ENCODE assay signal across 13 cellular contexts in genomic region chr15:69034352-69034751, GRCh38. TPM values are rescaled to one million over a fixed set of nuclear protein-coding genes. Genes with fewer than 3 reads are reported as not detected.
DNase-seq lines count a peak whose midpoint lies in the region; ATAC-seq, FAIRE-seq and TF ChIP-seq lines count a peak whose summit lies in the region.
"Had no signal": no experiment of that assay in that cellular context is flagged by ENCODE, and none has a peak within 500 bp of the region (broad histone marks: within the 10 kb centered on the region; RNA-seq: fewer than 3 reads in every experiment).

No MANE protein-coding gene starts in this region.

- H3K9ac ChIP-seq in fibroblast of lung (ENCODE audit: insufficient read depth, low read length): no peak overlapping the region

- ATAC-seq in GM18858 (IDR thresholded peaks at IDR 0.05; ENCODE audit: unreplicated experiment) (no peak), HG03196 (IDR thresholded peaks at IDR 0.05; ENCODE audit: unreplicated experiment) (no peak), HG03457 (IDR thresholded peaks at IDR 0.05; ENCODE audit: unreplicated experiment) (no peak)

- H3K4me1 ChIP-seq in fibroblast of lung (ENCODE audit: control insufficient read depth, extremely low read depth, insufficient read depth, low read length) (no peaks in the 10 kb centered on the region), BE2C (no peaks in the 10 kb centered on the region)

- peaks cover 7% of the 10 kb centered on the region for H3K27me3 ChIP-seq in fibroblast of lung (ENCODE audit: control insufficient read depth, insufficient read depth, low read length)
- H3K27me3 ChIP-seq in BE2C: no peaks in the 10 kb centered on the region

- H3K36me3 ChIP-seq in fibroblast of lung (ENCODE audit: control insufficient read depth, insufficient read depth, low read length): no peaks in the 10 kb centered on the region
- no peaks in the 10 kb centered on the region for H3K36me3 ChIP-seq in BE2C

- no peaks in the 10 kb centered on the region for H3K79me2 ChIP-seq in fibroblast of lung (ENCODE audit: control insufficient read depth, insufficient read depth, low read length)

- no peak overlapping the region for H3K4me3 ChIP-seq in fibroblast of lung (replicated peaks in 1 of 4; ENCODE audit: control extremely low read depth in 1 of 4, insufficient read depth in 1 of 4, low read depth in 3 of 4, low read length in 4 of 4)
- H3K4me3 ChIP-seq in BE2C (ENCODE audit: low read depth, low read length): no peak overlapping the region

- DNase-seq in stimulated activated CD4-positive, alpha-beta T cell treated with anti-CD3 and anti-CD28 coated beads, Interleukin-15, amount 100 ng/mL, for 24 hours: peak; percentile 17
- no peak for DNase-seq in stimulated activated CD4-positive, alpha-beta T cell treated with anti-CD3 and anti-CD28 coated beads, Interleukin-4, amount 100 ng/mL, for 24 hours
- peak; percentile 93 for DNase-seq in RCC 7860 (ENCODE audit: low spot score)
- peak; percentile 52 to 97 for DNase-seq in fibroblast of lung (ENCODE audit: low read depth in 2 of 2)
- no peak for DNase-seq in BE2C
- DNase-seq: CD4-positive, alpha-beta T cell; NCI-H2081 treated with DMSO at 0.1 percent for 48 hours; stimulated activated CD4-positive, alpha-beta T cell treated with anti-CD3 and anti-CD28 coated beads, Interleukin-12 subunit alpha, Interleukin-12 subunit beta, amount 100 ng/mL, for 4 hours had no signal

- H4K20me1 ChIP-seq in fibroblast of lung (ENCODE audit: control insufficient read depth, extremely low read depth, insufficient read depth, low read length): no peaks in the 10 kb centered on the region

- H2AFZ ChIP-seq in fibroblast of lung (ENCODE audit: low read length): no peak overlapping the region

- no peak overlapping the region for H3K4me2 ChIP-seq in fibroblast of lung (ENCODE audit: extremely low read depth, insufficient read depth, low read length)

- FAIRE-seq in RCC 7860 (lab: Jason Lieb, UNC): peak; percentile 99
- FAIRE-seq: GM12891 had no signal

- TF ChIP-seq CTCF in fibroblast of lung (conservative IDR thresholded peaks at IDR 0.05 in 1 of 2, IDR thresholded peaks at IDR 0.05 in 1 of 2; ENCODE audit: low read depth in 1 of 2, low read length in 2 of 2): no peak
- TF ChIP-seq CTCF in BE2C (IDR thresholded peaks at IDR 0.05; ENCODE audit: low read depth, low read length): no peak

- no peak overlapping the region for H3K27ac ChIP-seq in fibroblast of lung (ENCODE audit: insufficient read depth, low read length)

- H3K9me3 ChIP-seq in fibroblast of lung (ENCODE audit: control insufficient read depth, insufficient read depth, low read depth, low read length) (no peaks in the 10 kb centered on the region), BE2C (no peaks in the 10 kb centered on the region)

RNA-seq across cellular contexts. Expression of gene NOX5, which starts 19.9 kb away (rescaled TPM):
- total RNA-seq in fibroblast of lung: under 0.01 and 0.33 TPM in 2 replicates
- polyA plus RNA-seq in fibroblast of lung: 0.17 and 0.25 TPM in 2 replicates
- polyA plus RNA-seq in fibroblast of lung (2012): 0.17 and 0.21 TPM in 2 replicates
- 1.2 and 1.3 TPM in 2 replicates for polyA minus RNA-seq in fibroblast of lung (ENCODE audit: low replicate concordance)
- 0.06 TPM for polyA plus RNA-seq in BE2C (2012; ENCODE audit: insufficient read depth, insufficient read length, low read depth)
- total RNA-seq: activated T-helper 2 cell treated with anti-CD3 and anti-CD28 coated beads, Interferon-gamma antibody, Interleukin-2, Interleukin-4, amounts not matched to agents 10 μg/mL and 5 μg/mL and 100 μg/mL, durations not matched to agents 14 hours and 24 hours and 36 hours; CD4-positive, alpha-beta T cell had no signal

Comparison
In these comparisons a context has a peak if more than half of its experiments do, and no peak if none do; other contexts are left out.
1. DNase-seq: peak in stimulated activated CD4-positive, alpha-beta T cell treated with anti-CD3 and anti-CD28 coated beads, Interleukin-15, amount 100 ng/mL, for 24 hours (single experiment), RCC 7860 (single experiment) and fibroblast of lung (2 of 2); none in stimulated activated CD4-positive, alpha-beta T cell treated with anti-CD3 and anti-CD28 coated beads, Interleukin-4, amount 100 ng/mL, for 24 hours (single experiment) and BE2C (single experiment).